15 cellular contexts compared by ENCODE assay signal in genomic region chr11:11959601-11960000, GRCh38. TPM values are rescaled to one million over a fixed set of nuclear protein-coding genes. Genes with fewer than 3 reads are reported as not detected.
DNase-seq lines count a peak whose midpoint lies in the region; ATAC-seq and TF ChIP-seq lines count a peak whose summit lies in the region.
"Had no signal": no experiment of that assay in that cellular context is flagged by ENCODE, and none has a peak within 500 bp of the region (broad histone marks: within the 10 kb centered on the region; RNA-seq: fewer than 3 reads in every experiment).

No MANE protein-coding gene starts in this region.

- peaks cover 18% of the 10 kb centered on the region for H3K36me3 Mint-ChIP-seq in activated naive CD8-positive, alpha-beta T cell treated with anti-CD3 and anti-CD28 coated beads, Interleukin-2, amount 10 ng/mL, durations not matched to agents 7 days and 5 days
- peaks cover 19% of the 10 kb centered on the region for H3K36me3 Mint-ChIP-seq in activated naive CD8-positive, alpha-beta T cell treated with anti-CD3 and anti-CD28 coated beads, Interleukin-2, amount 50 U/mL, for 24 hours (ENCODE audit: low read depth)
- H3K36me3 Mint-ChIP-seq in HFFc6 (ENCODE audit: low read depth) = peaks cover 73% of the 10 kb centered on the region
- peaks cover 30% of the 10 kb centered on the region for H3K36me3 Mint-ChIP-seq in central memory CD8-positive, alpha-beta T cell (ENCODE audit: insufficient read depth)
- peaks cover 36% of the 10 kb centered on the region for H3K36me3 Mint-ChIP-seq in stimulated activated effector memory CD8-positive, alpha-beta T cell treated with anti-CD3 and anti-CD28 coated beads, Interleukin-12 subunit alpha, Interleukin-12 subunit beta, amount 100 ng/mL, for 72 hours

- no peak for DNase-seq in activated naive CD8-positive, alpha-beta T cell treated with anti-CD3 and anti-CD28 coated beads, Interleukin-2, amount 10 ng/mL, durations not matched to agents 7 days and 5 days
- no peak for DNase-seq in activated naive CD8-positive, alpha-beta T cell treated with anti-CD3 and anti-CD28 coated beads, Interleukin-2, amount 50 U/mL, for 24 hours
- DNase-seq in HFFc6 = no peak
- no peak for DNase-seq in central memory CD8-positive, alpha-beta T cell (ENCODE audit: low spot score in 2 of 2)
- DNase-seq in stimulated activated effector memory CD8-positive, alpha-beta T cell treated with anti-CD3 and anti-CD28 coated beads, Interleukin-12 subunit alpha, Interleukin-12 subunit beta, amount 100 ng/mL, for 72 hours (ENCODE audit: low spot score in 2 of 2) = no peak
- DNase-seq in NCI-H748 (lab: John Stamatoyannopoulos, UW; ENCODE audit: unreplicated experiment) = no peak
- no peak for DNase-seq in dermis blood vessel endothelial cell
- DNase-seq: DMS79 treated with DMSO at 0.1 percent for 48 hours, MV-4-11, NCI-H1417, NCI-H1930, NCI-H2171, NCI-H446, NCI-H774, RPMI8226 had no signal

- peaks cover 2% of the 10 kb centered on the region for H3K27me3 Mint-ChIP-seq in activated naive CD8-positive, alpha-beta T cell treated with anti-CD3 and anti-CD28 coated beads, Interleukin-2, amount 10 ng/mL, durations not matched to agents 7 days and 5 days
- H3K27me3 Mint-ChIP-seq in activated naive CD8-positive, alpha-beta T cell treated with anti-CD3 and anti-CD28 coated beads, Interleukin-2, amount 50 U/mL, for 24 hours = no peaks in the 10 kb centered on the region
- peaks cover 13% of the 10 kb centered on the region for H3K27me3 Mint-ChIP-seq in HFFc6 (ENCODE audit: insufficient read depth)
- H3K27me3 Mint-ChIP-seq in central memory CD8-positive, alpha-beta T cell = no peaks in the 10 kb centered on the region

- H3K27ac Mint-ChIP-seq in activated naive CD8-positive, alpha-beta T cell treated with anti-CD3 and anti-CD28 coated beads, Interleukin-2, amount 10 ng/mL, durations not matched to agents 7 days and 5 days = peak overlapping the region; percentile 79
- no peak overlapping the region for H3K27ac Mint-ChIP-seq in activated naive CD8-positive, alpha-beta T cell treated with anti-CD3 and anti-CD28 coated beads, Interleukin-2, amount 50 U/mL, for 24 hours
- 0 out of 2 replicates have a peak overlapping the region, but pooled peaks have one; percentile 61 for H3K27ac Mint-ChIP-seq in HFFc6
- H3K27ac Mint-ChIP-seq in central memory CD8-positive, alpha-beta T cell (ENCODE audit: low read depth) = peak overlapping the region; percentile 84
- peak overlapping the region; percentile 90 for H3K27ac Mint-ChIP-seq in stimulated activated effector memory CD8-positive, alpha-beta T cell treated with anti-CD3 and anti-CD28 coated beads, Interleukin-12 subunit alpha, Interleukin-12 subunit beta, amount 100 ng/mL, for 72 hours

- no peaks in the 10 kb centered on the region for H3K9me3 Mint-ChIP-seq in activated naive CD8-positive, alpha-beta T cell treated with anti-CD3 and anti-CD28 coated beads, Interleukin-2, amount 10 ng/mL, durations not matched to agents 7 days and 5 days
- no peaks in the 10 kb centered on the region for H3K9me3 Mint-ChIP-seq in activated naive CD8-positive, alpha-beta T cell treated with anti-CD3 and anti-CD28 coated beads, Interleukin-2, amount 50 U/mL, for 24 hours
- H3K9me3 Mint-ChIP-seq in HFFc6 = no peaks in the 10 kb centered on the region
- no peaks in the 10 kb centered on the region for H3K9me3 Mint-ChIP-seq in central memory CD8-positive, alpha-beta T cell
- H3K9me3 Mint-ChIP-seq in stimulated activated effector memory CD8-positive, alpha-beta T cell treated with anti-CD3 and anti-CD28 coated beads, Interleukin-12 subunit alpha, Interleukin-12 subunit beta, amount 100 ng/mL, for 72 hours = no peaks in the 10 kb centered on the region

- peaks cover 33% of the 10 kb centered on the region for H3K4me1 Mint-ChIP-seq in activated naive CD8-positive, alpha-beta T cell treated with anti-CD3 and anti-CD28 coated beads, Interleukin-2, amount 10 ng/mL, durations not matched to agents 7 days and 5 days
- H3K4me1 Mint-ChIP-seq in activated naive CD8-positive, alpha-beta T cell treated with anti-CD3 and anti-CD28 coated beads, Interleukin-2, amount 50 U/mL, for 24 hours = peaks cover 19% of the 10 kb centered on the region
- H3K4me1 Mint-ChIP-seq in HFFc6 (ENCODE audit: low read depth) = peaks cover 40% of the 10 kb centered on the region
- H3K4me1 Mint-ChIP-seq in central memory CD8-positive, alpha-beta T cell = peaks cover 28% of the 10 kb centered on the region
- H3K4me1 Mint-ChIP-seq in stimulated activated effector memory CD8-positive, alpha-beta T cell treated with anti-CD3 and anti-CD28 coated beads, Interleukin-12 subunit alpha, Interleukin-12 subunit beta, amount 100 ng/mL, for 72 hours = peaks cover 35% of the 10 kb centered on the region

- POLR2A ChIA-PET in activated naive CD8-positive, alpha-beta T cell treated with anti-CD3 and anti-CD28 coated beads, Interleukin-2, amount 10 ng/mL, durations not matched to agents 7 days and 5 days (lab: Charles Lee) = no interaction called here

- no peak overlapping the region for H3K4me3 Mint-ChIP-seq in activated naive CD8-positive, alpha-beta T cell treated with anti-CD3 and anti-CD28 coated beads, Interleukin-2, amount 10 ng/mL, durations not matched to agents 7 days and 5 days
- no peak overlapping the region for H3K4me3 Mint-ChIP-seq in activated naive CD8-positive, alpha-beta T cell treated with anti-CD3 and anti-CD28 coated beads, Interleukin-2, amount 50 U/mL, for 24 hours
- H3K4me3 Mint-ChIP-seq in HFFc6 = no peak overlapping the region; the same call in 1 of the 2 replicates
- no peak overlapping the region for H3K4me3 Mint-ChIP-seq in central memory CD8-positive, alpha-beta T cell
- H3K4me3 Mint-ChIP-seq in stimulated activated effector memory CD8-positive, alpha-beta T cell treated with anti-CD3 and anti-CD28 coated beads, Interleukin-12 subunit alpha, Interleukin-12 subunit beta, amount 100 ng/mL, for 72 hours = no peak overlapping the region

- no peak for TF ChIP-seq CTCF in HFFc6 (IDR thresholded peaks at IDR 0.05)

- no peak for ATAC-seq in activated naive CD8-positive, alpha-beta T cell treated with anti-CD3 and anti-CD28 coated beads, Interleukin-2, amount 10 ng/mL, durations not matched to agents 7 days and 5 days (ENCODE audit: low read depth)
- ATAC-seq in activated naive CD8-positive, alpha-beta T cell treated with anti-CD3 and anti-CD28 coated beads, Interleukin-2, amount 50 U/mL, for 24 hours = no peak
- ATAC-seq in central memory CD8-positive, alpha-beta T cell (replicated peaks; ENCODE audit: extremely low read depth, poor library complexity, severe bottlenecking) = no peak
- no peak for ATAC-seq in stimulated activated effector memory CD8-positive, alpha-beta T cell treated with anti-CD3 and anti-CD28 coated beads, Interleukin-12 subunit alpha, Interleukin-12 subunit beta, amount 100 ng/mL, for 72 hours

RNA-seq across cellular contexts. Expression of gene DKK3, which starts 48.8 kb away (rescaled TPM):
- 10 to 100 TPM in 1 of 2 experiments, 1 to 10 TPM in 1; 8.1 to 12.0 TPM for total RNA-seq in activated naive CD8-positive, alpha-beta T cell treated with anti-CD3 and anti-CD28 coated beads, Interleukin-2, amount 10 ng/mL, durations not matched to agents 7 days and 5 days
- total RNA-seq in HFFc6 (2021; fragmentation: NEBNext Ultra II Directional; extraction: Animal tissue kit (Norgen Biotek cat#: 25700)) = 100 to 1,000 TPM; 518 to 872 (median 646) TPM
- 107 and 156 TPM in 2 replicates for total RNA-seq in dermis blood vessel endothelial cell
